Comparison of ENCODE assay signal across 8 cellular contexts in the genomic region with DNA sequence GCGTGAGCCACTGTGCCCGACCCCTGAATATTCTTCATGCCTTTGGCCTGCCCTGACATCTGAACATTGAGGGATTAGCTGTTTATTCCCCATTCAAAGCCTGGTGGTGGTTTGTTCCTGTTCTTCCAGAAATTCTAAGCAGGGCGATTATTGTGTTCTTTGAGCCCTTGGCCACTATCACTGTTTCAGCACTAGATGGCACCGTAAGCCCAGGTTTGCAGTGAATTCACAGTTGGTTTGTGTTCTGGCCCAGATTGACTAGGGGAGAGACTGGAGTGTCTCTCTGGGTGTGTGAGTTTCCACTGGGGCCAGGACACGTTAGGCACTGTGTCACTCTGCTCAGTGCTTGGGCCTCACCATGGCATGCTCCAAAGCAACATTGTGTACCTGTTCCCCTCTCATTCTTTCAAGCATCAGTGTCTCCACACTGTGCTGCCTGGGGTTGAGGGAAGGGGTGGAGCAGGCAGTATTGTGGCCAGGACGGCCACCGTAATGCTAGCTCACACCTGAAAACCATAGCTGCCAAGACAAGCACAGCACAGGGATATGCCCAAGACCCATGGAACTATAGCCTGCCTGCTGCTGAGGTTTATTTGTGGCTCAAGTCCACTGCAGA. TPM values are rescaled to one million over a fixed set of nuclear protein-coding genes. Genes with fewer than 3 reads are reported as not detected.
DNase-seq lines count a peak whose midpoint lies in the region; ATAC-seq and TF ChIP-seq lines count a peak whose summit lies in the region.

No MANE protein-coding gene starts in this region.

- DNase-seq in ACHN (peak; percentile 52), RPMI7951 (ENCODE audit: low read depth) (peak; percentile 41), retinal pigment epithelial cell (ENCODE audit: low read depth) (no peak), NCI-H345 (lab: John Stamatoyannopoulos, UW) (no peak)

- TF ChIP-seq CTCF in GM12875 (IDR thresholded peaks at IDR 0.05; ENCODE audit: borderline replicate concordance, insufficient read depth, low read depth, low read length) (peak; percentile 57; the same call in 1 of the 2 replicates), retinal pigment epithelial cell (conservative IDR thresholded peaks at IDR 0.05; ENCODE audit: low read depth, low read length) (peak; percentile 72)

- H3K4me3 ChIP-seq in GM12875 (ENCODE audit: low read depth, low read length) (no peak overlapping the region), retinal pigment epithelial cell (ENCODE audit: low read length) (no peak overlapping the region)

- ATAC-seq in esophagus mucosa = peak; percentile 91
- ATAC-seq in HG02623 (IDR thresholded peaks at IDR 0.05; ENCODE audit: unreplicated experiment) = no peak
- ATAC-seq in GM21723 (IDR thresholded peaks at IDR 0.05; ENCODE audit: unreplicated experiment) = no peak

- in situ Hi-C loops in ACHN (cut with HindIII; ENCODE audit: low pct_ligation_motif_present, low pct_unique_long_range_greater_than_20kb, low sequenced_read_pairs) = no loop called here

RNA-seq across cellular contexts. Expression of a gene that starts 52.7 kb away (rescaled TPM):
- 31.5 and 40.7 TPM in 2 replicates for total RNA-seq in RPMI7951 (2014; rRNA removed; shearing (Covaris generic))
- total RNA-seq in esophagus mucosa = 34.5 TPM

Comparison
In these comparisons a context has a peak if more than half of its experiments do, and no peak if none do; other contexts are left out.
1. DNase-seq: peak in ACHN (single experiment) and RPMI7951 (single experiment); none in retinal pigment epithelial cell (single experiment) and NCI-H345 (single experiment).